Comparison of ENCODE assay signal across 37 cellular contexts in genomic region chr18:45887585-45887984, GRCh38.
"Had no signal": no experiment of that assay in that cellular context is flagged by ENCODE, and none has a peak within 500 bp of the region (broad histone marks: within the 10 kb centered on the region; RNA-seq: fewer than 3 reads in every experiment).

No MANE protein-coding gene starts in this region.

- DNase-seq: activated CD4-positive, alpha-beta memory T cell treated with anti-CD3 and anti-CD28 coated beads, Interleukin-2, amount 10 ng/mL, durations not matched to agents 7 days and 5 days; activated CD4-positive, alpha-beta T cell treated with anti-CD3 and anti-CD28 coated beads for 1 hour; activated CD4-positive, alpha-beta T cell treated with anti-CD3 and anti-CD28 coated beads for 36 hours; activated CD4-positive, alpha-beta T cell treated with anti-CD3 and anti-CD28 coated beads for 48 hours; activated CD4-positive, alpha-beta T cell treated with anti-CD3 and anti-CD28 coated beads, Interleukin-2, amount 10 ng/mL, durations not matched to agents 7 days and 5 days; activated CD4-positive, alpha-beta T cell treated with anti-CD3 and anti-CD28 coated beads, Interleukin-2, amount 50 U/mL, for 48 hours; activated CD4-positive, CD25-positive, alpha-beta regulatory T cell; activated CD8-positive, alpha-beta memory T cell treated with anti-CD3 and anti-CD28 coated beads, Interleukin-2, amount 50 U/mL, for 4 hours; activated CD8-positive, alpha-beta T cell treated with anti-CD3 and anti-CD28 coated beads, Interleukin-2, amount 10 ng/mL, durations not matched to agents 7 days and 5 days; activated effector memory CD4-positive, alpha-beta T cell treated with Interleukin-2 at 50 U/mL for 16 hours; activated gamma-delta T cell; activated naive CD4-positive, alpha-beta T cell treated with anti-CD3 and anti-CD28 coated beads, Interleukin-2, amount 10 ng/mL, durations not matched to agents 7 days and 5 days; activated naive CD4-positive, alpha-beta T cell treated with Interleukin-2 at 50 U/mL for 16 hours; activated naive CD8-positive, alpha-beta T cell treated with anti-CD3 and anti-CD28 coated beads, Interleukin-2, amount 10 ng/mL, durations not matched to agents 7 days and 5 days; activated naive CD8-positive, alpha-beta T cell treated with anti-CD3 and anti-CD28 coated beads, Interleukin-2, amount 50 U/mL, for 24 hours; activated T-cell treated with anti-CD3 and anti-CD28 coated beads for 4 hours; activated T-cell treated with anti-CD3 and anti-CD28 coated beads, Interleukin-2, amount 50 U/mL, for 1 hour; activated T-cell treated with anti-CD3 and anti-CD28 coated beads, Interleukin-2, amount 50 U/mL, for 72 hours; amygdala; anterior cingulate cortex; caudate nucleus; SW 1271; T-helper 1 cell; T-helper 2 cell; T-helper 9 cell; WERI-Rb-1 had no signal

- H3K27ac Mint-ChIP-seq: activated CD4-positive, alpha-beta memory T cell treated with anti-CD3 and anti-CD28 coated beads, Interleukin-2, amount 10 ng/mL, durations not matched to agents 7 days and 5 days; activated CD4-positive, alpha-beta T cell treated with anti-CD3 and anti-CD28 coated beads for 36 hours; activated CD4-positive, alpha-beta T cell treated with anti-CD3 and anti-CD28 coated beads, Interleukin-2, amount 10 ng/mL, durations not matched to agents 7 days and 5 days; activated CD8-positive, alpha-beta T cell treated with anti-CD3 and anti-CD28 coated beads, Interleukin-2, amount 10 ng/mL, durations not matched to agents 7 days and 5 days; activated naive CD4-positive, alpha-beta T cell treated with anti-CD3 and anti-CD28 coated beads, Interleukin-2, amount 10 ng/mL, durations not matched to agents 7 days and 5 days; activated naive CD4-positive, alpha-beta T cell treated with anti-CD3 and anti-CD28 coated beads, Interleukin-2, amount 50 U/mL, for 24 hours; activated naive CD8-positive, alpha-beta T cell treated with anti-CD3 and anti-CD28 coated beads, Interleukin-2, amount 10 ng/mL, durations not matched to agents 7 days and 5 days; activated naive CD8-positive, alpha-beta T cell treated with anti-CD3 and anti-CD28 coated beads, Interleukin-2, amount 50 U/mL, for 24 hours; activated T-cell treated with anti-CD3 and anti-CD28 coated beads, Interleukin-2, amount 50 U/mL, for 72 hours; activated T-helper 1 cell treated with anti-CD3 and anti-CD28 coated beads, Interleukin-12 subunit alpha, Interleukin-12 subunit beta, Interleukin-2, Interleukin-4 antibody, amounts not matched to agents 30 ng/mL and 10 ng/mL and 1 ng/mL, durations not matched to agents 14 hours and 24 hours and 36 hours; activated T-helper 2 cell treated with anti-CD3 and anti-CD28 coated beads, Interferon-gamma antibody, Interleukin-2, Interleukin-4, amounts not matched to agents 10 μg/mL and 5 μg/mL and 100 μg/mL, durations not matched to agents 14 hours and 24 hours and 36 hours; brain; T-helper 1 cell treated with Interleukin-12 subunit alpha and Interleukin-12 subunit beta and Interleukin-4 antibody, amounts not matched to agents 30 μg/mL and 1 μg/mL, for 36 hours; T-helper 2 cell treated with Interferon-gamma antibody and Interleukin-4, amounts not matched to agents 5 μg/mL and 100 μg/mL, for 36 hours; WTC11 had no signal

- H3K9me3 ChIP-seq: ascending aorta had no signal

- H3K27ac ChIP-seq: ascending aorta, cardiac muscle cell, WERI-Rb-1 had no signal

- H3K27me3 Mint-ChIP-seq: activated CD4-positive, alpha-beta memory T cell treated with anti-CD3 and anti-CD28 coated beads, Interleukin-2, amount 10 ng/mL, durations not matched to agents 7 days and 5 days; activated CD4-positive, alpha-beta T cell treated with anti-CD3 and anti-CD28 coated beads for 36 hours; activated CD4-positive, alpha-beta T cell treated with anti-CD3 and anti-CD28 coated beads, Interleukin-2, amount 10 ng/mL, durations not matched to agents 7 days and 5 days; activated naive CD4-positive, alpha-beta T cell treated with anti-CD3 and anti-CD28 coated beads, Interleukin-2, amount 10 ng/mL, durations not matched to agents 7 days and 5 days; activated naive CD4-positive, alpha-beta T cell treated with anti-CD3 and anti-CD28 coated beads, Interleukin-2, amount 50 U/mL, for 24 hours; activated naive CD8-positive, alpha-beta T cell; activated naive CD8-positive, alpha-beta T cell treated with anti-CD3 and anti-CD28 coated beads, Interleukin-2, amount 10 ng/mL, durations not matched to agents 7 days and 5 days; activated naive CD8-positive, alpha-beta T cell treated with anti-CD3 and anti-CD28 coated beads, Interleukin-2, amount 50 U/mL, for 24 hours; brain had no signal

- H3K4me1 ChIP-seq: ascending aorta had no signal

- H3K9me3 Mint-ChIP-seq: activated CD4-positive, alpha-beta memory T cell treated with anti-CD3 and anti-CD28 coated beads, Interleukin-2, amount 10 ng/mL, durations not matched to agents 7 days and 5 days; activated CD4-positive, alpha-beta T cell treated with anti-CD3 and anti-CD28 coated beads, Interleukin-2, amount 10 ng/mL, durations not matched to agents 7 days and 5 days; activated naive CD4-positive, alpha-beta T cell treated with anti-CD3 and anti-CD28 coated beads, Interleukin-2, amount 10 ng/mL, durations not matched to agents 7 days and 5 days; activated naive CD4-positive, alpha-beta T cell treated with anti-CD3 and anti-CD28 coated beads, Interleukin-2, amount 50 U/mL, for 24 hours; activated naive CD8-positive, alpha-beta T cell treated with anti-CD3 and anti-CD28 coated beads, Interleukin-2, amount 10 ng/mL, durations not matched to agents 7 days and 5 days; activated naive CD8-positive, alpha-beta T cell treated with anti-CD3 and anti-CD28 coated beads, Interleukin-2, amount 50 U/mL, for 24 hours; activated T-cell treated with anti-CD3 and anti-CD28 coated beads, Interleukin-2, amount 50 U/mL, for 72 hours; activated T-helper 1 cell treated with anti-CD3 and anti-CD28 coated beads, Interleukin-12 subunit alpha, Interleukin-12 subunit beta, Interleukin-2, Interleukin-4 antibody, amounts not matched to agents 30 ng/mL and 10 ng/mL and 1 ng/mL, durations not matched to agents 14 hours and 24 hours and 36 hours; activated T-helper 2 cell treated with anti-CD3 and anti-CD28 coated beads, Interferon-gamma antibody, Interleukin-2, Interleukin-4, amounts not matched to agents 10 μg/mL and 5 μg/mL and 100 μg/mL, durations not matched to agents 14 hours and 24 hours and 36 hours; brain; T-helper 1 cell treated with Interleukin-12 subunit alpha and Interleukin-12 subunit beta and Interleukin-4 antibody, amounts not matched to agents 30 μg/mL and 1 μg/mL, for 36 hours; T-helper 2 cell treated with Interferon-gamma antibody and Interleukin-4, amounts not matched to agents 5 μg/mL and 100 μg/mL, for 36 hours; WTC11 had no signal

- H3K27me3 ChIP-seq: ascending aorta, cardiac muscle cell had no signal

- ATAC-seq: activated CD4-positive, alpha-beta T cell treated with anti-CD3 and anti-CD28 coated beads for 36 hours; activated CD4-positive, CD25-positive, alpha-beta regulatory T cell treated with anti-CD3 and anti-CD28 coated beads, Interleukin-2, amount 50 U/mL, for 24 hours; activated CD8-positive, alpha-beta T cell treated with anti-CD3 and anti-CD28 coated beads, Interleukin-2, amount 10 ng/mL, durations not matched to agents 7 days and 5 days; activated naive CD8-positive, alpha-beta T cell treated with anti-CD3 and anti-CD28 coated beads, Interleukin-2, amount 50 U/mL, for 24 hours; activated T-cell treated with anti-CD3 and anti-CD28 coated beads, Interleukin-2, amount 50 U/mL, for 72 hours; WTC11 had no signal

- H3K4me3 ChIP-seq: ascending aorta, cardiac muscle cell had no signal

- H3K4me3 Mint-ChIP-seq: activated CD4-positive, alpha-beta memory T cell treated with anti-CD3 and anti-CD28 coated beads, Interleukin-2, amount 10 ng/mL, durations not matched to agents 7 days and 5 days; activated CD4-positive, alpha-beta T cell treated with anti-CD3 and anti-CD28 coated beads for 36 hours; activated CD4-positive, alpha-beta T cell treated with anti-CD3 and anti-CD28 coated beads, Interleukin-2, amount 10 ng/mL, durations not matched to agents 7 days and 5 days; activated CD8-positive, alpha-beta T cell treated with anti-CD3 and anti-CD28 coated beads, Interleukin-2, amount 10 ng/mL, durations not matched to agents 7 days and 5 days; activated naive CD4-positive, alpha-beta T cell treated with anti-CD3 and anti-CD28 coated beads, Interleukin-2, amount 10 ng/mL, durations not matched to agents 7 days and 5 days; activated naive CD4-positive, alpha-beta T cell treated with anti-CD3 and anti-CD28 coated beads, Interleukin-2, amount 50 U/mL, for 24 hours; activated naive CD8-positive, alpha-beta T cell; activated naive CD8-positive, alpha-beta T cell treated with anti-CD3 and anti-CD28 coated beads, Interleukin-2, amount 10 ng/mL, durations not matched to agents 7 days and 5 days; activated naive CD8-positive, alpha-beta T cell treated with anti-CD3 and anti-CD28 coated beads, Interleukin-2, amount 50 U/mL, for 24 hours; activated T-cell treated with anti-CD3 and anti-CD28 coated beads, Interleukin-2, amount 50 U/mL, for 72 hours; activated T-helper 1 cell treated with anti-CD3 and anti-CD28 coated beads, Interleukin-12 subunit alpha, Interleukin-12 subunit beta, Interleukin-2, Interleukin-4 antibody, amounts not matched to agents 30 ng/mL and 10 ng/mL and 1 ng/mL, durations not matched to agents 14 hours and 24 hours and 36 hours; brain; T-helper 1 cell treated with Interleukin-12 subunit alpha and Interleukin-12 subunit beta and Interleukin-4 antibody, amounts not matched to agents 30 μg/mL and 1 μg/mL, for 36 hours; T-helper 2 cell treated with Interferon-gamma antibody and Interleukin-4, amounts not matched to agents 5 μg/mL and 100 μg/mL, for 36 hours; WTC11 had no signal

- H3K4me1 Mint-ChIP-seq: activated CD4-positive, alpha-beta memory T cell treated with anti-CD3 and anti-CD28 coated beads, Interleukin-2, amount 10 ng/mL, durations not matched to agents 7 days and 5 days; activated CD4-positive, alpha-beta T cell treated with anti-CD3 and anti-CD28 coated beads for 36 hours; activated CD4-positive, alpha-beta T cell treated with anti-CD3 and anti-CD28 coated beads, Interleukin-2, amount 10 ng/mL, durations not matched to agents 7 days and 5 days; activated naive CD4-positive, alpha-beta T cell treated with anti-CD3 and anti-CD28 coated beads, Interleukin-2, amount 10 ng/mL, durations not matched to agents 7 days and 5 days; activated naive CD4-positive, alpha-beta T cell treated with anti-CD3 and anti-CD28 coated beads, Interleukin-2, amount 50 U/mL, for 24 hours; activated naive CD8-positive, alpha-beta T cell treated with anti-CD3 and anti-CD28 coated beads, Interleukin-2, amount 10 ng/mL, durations not matched to agents 7 days and 5 days; activated naive CD8-positive, alpha-beta T cell treated with anti-CD3 and anti-CD28 coated beads, Interleukin-2, amount 50 U/mL, for 24 hours; brain; WTC11 had no signal
